34 cellular contexts compared by ENCODE assay signal in the genomic region with DNA sequence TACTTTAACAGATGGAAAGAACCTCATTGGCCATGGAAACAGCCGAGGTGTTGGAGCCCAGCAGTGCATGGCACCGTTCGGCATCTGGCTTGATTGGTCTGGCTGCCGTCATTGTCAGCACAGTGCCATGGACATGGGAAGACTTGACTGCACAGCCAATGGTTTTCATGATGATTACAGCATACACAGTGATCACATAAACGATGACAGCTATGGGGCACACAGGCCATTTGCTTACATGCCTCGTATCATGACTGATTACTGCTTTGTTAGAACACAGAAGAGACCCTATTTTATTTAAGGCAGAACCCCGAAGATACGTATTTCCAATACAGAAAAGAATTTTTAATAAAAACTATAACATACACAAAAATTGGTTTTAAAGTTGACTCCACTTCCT. TPM values are rescaled to one million over a fixed set of nuclear protein-coding genes. Genes with fewer than 3 reads are reported as not detected.
"Had no signal": no experiment of that assay in that cellular context is flagged by ENCODE, and none has a peak within 500 bp of the region (broad histone marks: within the 10 kb centered on the region; RNA-seq: fewer than 3 reads in every experiment).

No MANE protein-coding gene starts in this region.

- ATAC-seq: activated CD8-positive, alpha-beta T cell treated with anti-CD3 and anti-CD28 coated beads for 36 hours; activated naive CD4-positive, alpha-beta T cell treated with anti-CD3 and anti-CD28 coated beads, Interleukin-2, amount 50 U/mL, for 72 hours; activated T-cell treated with anti-CD3 and anti-CD28 coated beads, Interleukin-2, amount 50 U/mL, for 4 hours; activated T-cell treated with anti-CD3 and anti-CD28 coated beads, Interleukin-2, amount 50 U/mL, for 72 hours; activated T-helper 17 cell treated with anti-CD3 and anti-CD28 coated beads, Interleukin-2, amount 50 U/mL, for 72 hours; body of pancreas had no signal

- H3K9me3 ChIP-seq: adrenal gland, body of pancreas had no signal

- DNase-seq: activated B cell treated with CpG ODN at 0.5 μM for 24 hours; activated CD4-positive, alpha-beta memory T cell treated with anti-CD3 and anti-CD28 coated beads for 36 hours; activated CD4-positive, alpha-beta T cell treated with anti-CD3 and anti-CD28 coated beads for 4 hours; activated CD4-positive, alpha-beta T cell treated with anti-CD3 and anti-CD28 coated beads, Interleukin-2, amount 10 ng/mL, durations not matched to agents 24 days and 14 days; activated CD4-positive, alpha-beta T cell treated with anti-CD3 and anti-CD28 coated beads, Interleukin-2, amount 50 U/mL, for 1 hour; activated CD4-positive, alpha-beta T cell treated with anti-CD3 and anti-CD28 coated beads, Interleukin-2, amount 50 U/mL, for 4 hours; activated CD4-positive, CD25-positive, alpha-beta regulatory T cell treated with anti-CD3 and anti-CD28 coated beads, Interleukin-2, amount 50 U/mL, for 72 hours; activated CD8-positive, alpha-beta memory T cell treated with anti-CD3 and anti-CD28 coated beads, Interleukin-2, amount 50 U/mL, for 4 hours; activated CD8-positive, alpha-beta T cell treated with anti-CD3 and anti-CD28 coated beads for 36 hours; activated effector memory CD4-positive, alpha-beta T cell treated with anti-CD3 and anti-CD28 coated beads, Interleukin-2, amount 50 U/mL, for 16 hours; activated gamma-delta T cell treated with Interleukin-2 at 50 U/mL for 16 hours; activated naive CD4-positive, alpha-beta T cell; activated naive CD4-positive, alpha-beta T cell treated with anti-CD3 and anti-CD28 coated beads for 36 hours; activated naive CD4-positive, alpha-beta T cell treated with anti-CD3 and anti-CD28 coated beads, Interleukin-2, amount 50 U/mL, for 16 hours; activated naive CD8-positive, alpha-beta T cell treated with anti-CD3 and anti-CD28 coated beads for 36 hours; activated T-cell treated with anti-CD3 and anti-CD28 coated beads for 4 hours; activated T-cell treated with anti-CD3 and anti-CD28 coated beads, Interleukin-2, amount 50 U/mL, for 1 hour; activated T-cell treated with anti-CD3 and anti-CD28 coated beads, Interleukin-2, amount 50 U/mL, for 4 hours; activated T-cell treated with anti-CD3 and anti-CD28 coated beads, Interleukin-2, amount 50 U/mL, for 72 hours; adrenal gland; amniotic stem cell; body of pancreas; brain microvascular endothelial cell; central memory CD4-positive, alpha-beta T cell; T-helper 1 cell; T-helper 2 cell; T-helper 9 cell had no signal

- H3K27ac ChIP-seq: adrenal gland, body of pancreas, brain microvascular endothelial cell, breast epithelium, VCaP had no signal

- H3K27me3 ChIP-seq: adrenal gland, body of pancreas, brain microvascular endothelial cell, breast epithelium had no signal

- H3K4me3 ChIP-seq: adrenal gland, body of pancreas, breast epithelium had no signal

- FAIRE-seq: astrocyte had no signal

- H3K4me1 ChIP-seq: adrenal gland, body of pancreas, breast epithelium had no signal

RNA-seq across cellular contexts. Expression of a gene that starts 44.1 kb away (rescaled TPM):
- total RNA-seq: activated B cell treated with CpG ODN at 0.5 μM for 24 hours; activated CD4-positive, alpha-beta memory T cell treated with anti-CD3 and anti-CD28 coated beads for 36 hours; activated CD4-positive, alpha-beta T cell treated with anti-CD3 and anti-CD28 coated beads, Interleukin-2, amount 10 ng/mL, durations not matched to agents 24 days and 14 days; activated CD8-positive, alpha-beta memory T cell treated with anti-CD3 and anti-CD28 coated beads for 36 hours; activated CD8-positive, alpha-beta T cell treated with anti-CD3 and anti-CD28 coated beads for 36 hours; activated naive CD4-positive, alpha-beta T cell treated with anti-CD3 and anti-CD28 coated beads for 36 hours; activated naive CD4-positive, alpha-beta T cell treated with anti-CD3 and anti-CD28 coated beads, Interleukin-2, amount 50 U/mL, for 72 hours; activated naive CD8-positive, alpha-beta T cell treated with anti-CD3 and anti-CD28 coated beads for 36 hours; activated T-cell treated with anti-CD3 and anti-CD28 coated beads, Interleukin-2, amount 50 U/mL, for 4 hours; activated T-cell treated with anti-CD3 and anti-CD28 coated beads, Interleukin-2, amount 50 U/mL, for 72 hours; activated T-helper 1 cell treated with anti-CD3 and anti-CD28 coated beads, Interleukin-12 subunit alpha, Interleukin-12 subunit beta, Interleukin-2, Interleukin-4 antibody, amounts not matched to agents 30 ng/mL and 10 ng/mL and 1 ng/mL, durations not matched to agents 14 hours and 24 hours and 36 hours; activated T-helper 17 cell treated with anti-CD3 and anti-CD28 coated beads, Interleukin-2, amount 50 U/mL, for 72 hours; adrenal gland; astrocyte; body of pancreas; breast epithelium had no signal
